ENCODE assay signal across 25 cellular contexts in the genomic region with DNA sequence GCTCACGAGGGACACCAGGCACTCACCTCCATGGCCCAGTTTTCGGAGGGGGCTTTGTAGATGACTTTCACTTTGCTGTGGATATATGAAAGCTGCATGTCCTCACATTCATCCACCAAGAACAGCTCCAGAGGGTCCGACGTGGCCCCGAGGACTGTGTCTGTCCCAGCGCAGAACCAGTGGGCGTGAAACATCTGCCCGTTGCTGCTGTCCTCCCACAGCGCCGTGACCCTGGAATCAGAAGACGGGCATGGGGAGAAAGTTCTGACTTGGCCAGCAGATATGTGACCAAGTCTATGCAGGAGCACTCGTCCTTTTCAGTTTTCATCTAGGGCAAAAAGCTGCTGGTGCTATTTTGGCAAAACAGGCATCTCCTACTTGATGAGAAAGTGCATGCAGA. TPM values are rescaled to one million over a fixed set of nuclear protein-coding genes. Genes with fewer than 3 reads are reported as not detected.
"Had no signal": no experiment of that assay in that cellular context is flagged by ENCODE, and none has a peak within 500 bp of the region (broad histone marks: within the 10 kb centered on the region; RNA-seq: fewer than 3 reads in every experiment).

No MANE protein-coding gene starts in this region.

- H3K9me3 Mint-ChIP-seq: dendritic cell treated with granulocyte-macrophage colony-stimulating factor and Interleukin-4, amounts not matched to agents 40 ng/mL and 50 ng/mL, for 4 days; effector memory CD8-positive, alpha-beta T cell; endodermal cell; memory B cell; naive thymus-derived CD4-positive, alpha-beta T cell had no signal

- H3K4me1 ChIP-seq: colonic mucosa, esophagus squamous epithelium, gastrocnemius medialis, heart right ventricle, left lung, lower lobe of right lung had no signal

- H3K4me3 ChIP-seq: colonic mucosa, esophagus squamous epithelium, gastrocnemius medialis, heart right ventricle, left lung, lower lobe of right lung had no signal

- ATAC-seq: effector memory CD8-positive, alpha-beta T cell; esophagus mucosa; gastrocnemius medialis; heart right ventricle; left cardiac atrium; left lung; left ventricle myocardium superior; lower lobe of right lung; naive thymus-derived CD4-positive, alpha-beta T cell had no signal

- DNase-seq: colonic mucosa; cortex of kidney; effector CD8-positive, alpha-beta T cell; effector memory CD8-positive, alpha-beta T cell; endodermal cell; erythroblast; esophagus squamous epithelium; foreskin fibroblast; foreskin melanocyte; gastrocnemius medialis; glutamatergic neuron; head of caudate nucleus; heart right ventricle; hippocampal formation; left cardiac atrium; left lung; left ventricle myocardium superior; lower lobe of right lung; mesendoderm; midbrain; naive thymus-derived CD4-positive, alpha-beta T cell had no signal

- H3K36me3 ChIP-seq: colonic mucosa had no signal

- H3K4me1 Mint-ChIP-seq: endodermal cell, memory B cell had no signal

- H3K27me3 ChIP-seq: colonic mucosa, esophagus squamous epithelium, gastrocnemius medialis, heart right ventricle, left lung had no signal

- H3K4me3 Mint-ChIP-seq: dendritic cell treated with granulocyte-macrophage colony-stimulating factor and Interleukin-4, amounts not matched to agents 40 ng/mL and 50 ng/mL, for 4 days; effector memory CD8-positive, alpha-beta T cell; endodermal cell; memory B cell; naive thymus-derived CD4-positive, alpha-beta T cell had no signal

- H3K27me3 Mint-ChIP-seq: dendritic cell treated with granulocyte-macrophage colony-stimulating factor and Interleukin-4, amounts not matched to agents 40 ng/mL and 50 ng/mL, for 4 days; effector memory CD8-positive, alpha-beta T cell; memory B cell; naive thymus-derived CD4-positive, alpha-beta T cell had no signal

- H3K9me3 ChIP-seq: colonic mucosa, esophagus squamous epithelium, gastrocnemius medialis, heart right ventricle, left lung, lower lobe of right lung had no signal

- H3K27ac ChIP-seq: colonic mucosa, epithelial cell of prostate, esophagus squamous epithelium, gastrocnemius medialis, heart right ventricle, left lung, lower lobe of right lung had no signal

- H3K27ac Mint-ChIP-seq: endodermal cell, memory B cell had no signal

RNA-seq across cellular contexts. Expression of a gene that starts 46.9 kb away (rescaled TPM):
- total RNA-seq: endodermal cell, esophagus mucosa, left ventricle myocardium superior had no signal
